ENCODE assay signal across 9 cellular contexts in the genomic region with DNA sequence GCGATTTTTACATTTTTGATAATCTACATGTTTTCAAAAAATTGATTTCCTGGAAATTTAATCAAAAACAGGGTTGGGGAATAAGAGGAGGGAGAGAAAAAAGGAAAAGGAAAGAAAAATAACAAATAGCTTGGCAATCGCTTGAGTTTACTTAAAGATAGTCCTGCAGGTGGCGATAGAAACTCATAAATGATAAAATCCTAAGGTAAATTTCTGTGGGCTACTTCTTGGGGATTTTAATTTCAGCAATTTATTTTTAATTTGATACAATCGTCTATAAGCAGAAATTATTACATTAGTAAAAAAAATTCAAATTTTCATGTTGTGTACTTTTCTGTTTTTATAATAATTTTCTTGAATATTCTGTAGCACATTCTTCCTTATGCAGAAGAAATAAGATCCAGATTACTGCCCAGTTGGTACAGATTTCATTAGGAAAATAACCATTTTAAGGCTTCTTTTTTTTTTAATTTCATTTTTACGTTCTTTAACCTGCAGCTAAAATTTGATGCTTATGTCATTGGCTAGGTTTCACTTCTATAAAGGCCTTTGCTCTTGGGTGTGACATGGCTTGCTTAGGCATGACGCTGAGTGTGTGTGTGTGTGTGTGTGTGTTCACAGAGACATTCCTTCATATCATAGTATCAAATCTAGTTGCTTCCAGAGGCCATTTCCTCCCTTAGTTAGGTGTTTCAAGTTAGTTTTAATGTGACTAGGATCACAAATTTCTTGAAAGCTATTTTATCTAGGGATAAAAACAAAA.
DNase-seq lines count a peak whose midpoint lies in the region; ATAC-seq and TF ChIP-seq lines count a peak whose summit lies in the region.
"Had no signal": no experiment of that assay in that cellular context is flagged by ENCODE, and none has a peak within 500 bp of the region (broad histone marks: within the 10 kb centered on the region; RNA-seq: fewer than 3 reads in every experiment).

No MANE protein-coding gene starts in this region.

- CTCF ChIA-PET in activated B cell treated with CpG ODN at 0.5 μM for 24 hours (lab: Charles Lee): interaction anchor here (1.0 to 1.5 kb wide), 4 partner anchors 12 to 257 kb away, joined by 3 to 10 read pairs (median 4); no protein-coding TSS in a partner anchor

- H3K36me3 Mint-ChIP-seq in activated B cell treated with CpG ODN at 0.5 μM for 24 hours (ENCODE audit: low read depth): peaks cover 43% of the 10 kb centered on the region

- ATAC-seq in heart left ventricle (no peak), activated B cell treated with CpG ODN at 0.5 μM for 24 hours (ENCODE audit: low read depth) (peak; percentile 65), left lung (no peak)

- H3K27ac ChIP-seq in heart left ventricle (no peak overlapping the region), left lung (no peak overlapping the region)

- H3K36me3 ChIP-seq in heart left ventricle (no peaks in the 10 kb centered on the region), left lung (peaks cover 0 to 35% of the 10 kb centered on the region in 2 donors)

- peaks cover 0 to 17% (median 0%) of the 10 kb centered on the region in 9 donors for H3K27me3 ChIP-seq in heart left ventricle
- H3K27me3 ChIP-seq in left lung: no peaks in the 10 kb centered on the region

- H3K9me3 Mint-ChIP-seq in activated B cell treated with CpG ODN at 0.5 μM for 24 hours: no peaks in the 10 kb centered on the region

- H3K9me3 ChIP-seq in heart left ventricle (no peaks in the 10 kb centered on the region), left lung (no peaks in the 10 kb centered on the region)

- no peak overlapping the region for H3K27ac Mint-ChIP-seq in activated B cell treated with CpG ODN at 0.5 μM for 24 hours
- H3K27ac Mint-ChIP-seq: activated naive CD8-positive, alpha-beta T cell had no signal

- H3K4me1 ChIP-seq in heart left ventricle (peaks cover 0 to 6% (median 0%) of the 10 kb centered on the region in 12 donors), left lung (peaks cover 5 to 10% of the 10 kb centered on the region in 2 donors)

- intact Hi-C loops in heart left ventricle (cut with DNase I): no loop called here
- intact Hi-C loops in cardiac septum (cut with DNase I): no loop called here
- intact Hi-C loops in activated B cell treated with CpG ODN at 0.5 μM for 24 hours (cut with micrococcal nuclease): no loop called here
- intact Hi-C loops in left lung (cut with DNase I): no loop called here

- TF ChIP-seq POLR2A in heart left ventricle (IDR thresholded peaks at IDR 0.05): no peak

- DNase-seq in heart left ventricle: no peak
- no peak for DNase-seq in cardiac septum (ENCODE audit: low spot score)
- DNase-seq in Jurkat, Clone E6-1 (ENCODE audit: low read depth, low spot score): peak; percentile 15
- DNase-seq in activated B cell treated with CpG ODN at 0.5 μM for 24 hours: no peak
- no peak for DNase-seq in left lung
- DNase-seq in activated naive CD4-positive, alpha-beta T cell treated with anti-CD3 and anti-CD28 coated beads, Interleukin-2, amount 50 U/mL, for 16 hours: no peak
- DNase-seq in activated T-cell treated with anti-CD3 and anti-CD28 coated beads for 4 hours: no peak
- no peak for DNase-seq in NCI-H226

- H3K4me1 Mint-ChIP-seq in activated B cell treated with CpG ODN at 0.5 μM for 24 hours: peaks cover 9% of the 10 kb centered on the region

- H3K4me3 Mint-ChIP-seq in activated B cell treated with CpG ODN at 0.5 μM for 24 hours: no peak overlapping the region
- H3K4me3 Mint-ChIP-seq: activated naive CD8-positive, alpha-beta T cell had no signal

- POLR2A ChIA-PET in activated B cell treated with CpG ODN at 0.5 μM for 24 hours (lab: Charles Lee): interaction anchor here (0.6 to 1.0 kb wide), 2 partner anchors 15 to 89 kb away, joined by 3 to 5 read pairs; no protein-coding TSS in a partner anchor

- 32 to 34% (median 33%) methylated on average over 6 of the region's 6 CpGs for WGBS in heart left ventricle, 4 donors

- no peak overlapping the region for H3K4me3 ChIP-seq in heart left ventricle
- H3K4me3 ChIP-seq in Jurkat, Clone E6-1 (ENCODE audit: low read length): no peak overlapping the region
- no peak overlapping the region for H3K4me3 ChIP-seq in left lung

- TF ChIP-seq CTCF in heart left ventricle (IDR thresholded peaks at IDR 0.05) (peak in 11 of 12 donors; percentile 24 to 58 (median 34)), activated B cell treated with CpG ODN at 0.5 μM for 24 hours (IDR thresholded peaks at IDR 0.05) (no peak), left lung (IDR thresholded peaks at IDR 0.05) (peak; percentile 29 to 48)

- H3K27me3 Mint-ChIP-seq in activated B cell treated with CpG ODN at 0.5 μM for 24 hours: no peaks in the 10 kb centered on the region
- H3K27me3 Mint-ChIP-seq: activated naive CD8-positive, alpha-beta T cell had no signal
